In the genomic region with DNA sequence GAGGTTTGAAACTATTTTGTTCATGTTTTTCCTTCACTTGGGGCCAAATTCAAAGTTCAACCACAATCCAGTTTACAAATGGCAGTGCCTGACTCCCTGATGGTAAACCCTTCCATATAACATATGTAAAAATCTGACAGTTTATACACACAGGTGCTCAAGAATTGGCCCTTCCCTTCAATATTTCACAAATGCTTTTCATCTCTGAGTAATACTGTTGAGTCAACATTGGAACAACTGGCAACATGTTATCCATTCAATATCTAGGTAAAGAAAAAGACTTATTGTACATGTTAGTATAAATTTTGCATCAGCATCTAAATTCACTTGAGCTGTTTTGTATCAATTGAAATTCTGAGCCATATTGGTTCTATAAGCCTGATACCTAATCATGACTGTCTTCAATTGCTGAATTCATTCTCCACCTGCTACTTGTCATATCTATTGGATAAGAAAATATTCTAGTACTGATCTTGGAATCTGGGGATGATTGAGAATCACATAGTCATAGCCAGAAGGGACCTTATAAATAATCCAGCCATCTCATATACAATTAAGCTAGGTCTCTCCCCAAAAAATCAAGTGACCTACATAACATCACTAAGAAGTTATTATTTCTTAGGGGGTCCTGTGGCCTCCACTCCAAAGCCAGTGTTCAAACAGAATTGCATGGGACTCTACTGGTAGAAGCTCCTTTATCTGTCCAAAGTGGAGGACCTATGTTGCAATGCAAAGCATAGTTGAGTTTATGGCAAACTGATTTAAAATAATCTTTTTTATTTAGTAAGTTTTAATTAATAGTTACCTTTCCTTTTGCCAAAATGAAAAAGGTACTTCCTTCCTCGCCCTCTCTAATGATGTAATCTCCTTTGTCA, we compare ENCODE assay signal across 8 cellular contexts.
DNase-seq lines count a peak whose midpoint lies in the region; ATAC-seq, FAIRE-seq and TF ChIP-seq lines count a peak whose summit lies in the region.

No MANE protein-coding gene starts in this region.

- H3K36me3 Mint-ChIP-seq in activated CD4-positive, alpha-beta T cell treated with anti-CD3 and anti-CD28 coated beads, Interleukin-2, amount 10 ng/mL, durations not matched to agents 24 days and 14 days (ENCODE audit: low read depth) = no peaks in the 10 kb centered on the region
- H3K36me3 Mint-ChIP-seq in endothelial cell (ENCODE audit: low read depth, unreplicated experiment) (no peaks in the 10 kb centered on the region), progenitor cell of endocrine pancreas (ENCODE audit: insufficient read depth) (peaks cover 2% of the 10 kb centered on the region)

- H3K27ac ChIP-seq in right cardiac atrium (ENCODE audit: low read length) = no peak overlapping the region

- no peaks in the 10 kb centered on the region for H3K36me3 ChIP-seq in NT2/D1 (ENCODE audit: insufficient read depth, insufficient read length, low read length)

- TF ChIP-seq CTCF in endothelial cell (IDR thresholded peaks at IDR 0.05; ENCODE audit: unreplicated experiment) = no peak
- TF ChIP-seq CTCF in progenitor cell of endocrine pancreas (IDR thresholded peaks at IDR 0.05; ENCODE audit: unreplicated experiment) = no peak

- intact Hi-C loops in activated CD4-positive, alpha-beta T cell treated with anti-CD3 and anti-CD28 coated beads, Interleukin-2, amount 10 ng/mL, durations not matched to agents 24 days and 14 days (cut with micrococcal nuclease) = no loop called here
- intact Hi-C loops in right cardiac atrium (cut with DNase I) = no loop called here

- peaks cover 3% of the 10 kb centered on the region for H3K9me3 Mint-ChIP-seq in activated CD4-positive, alpha-beta T cell treated with anti-CD3 and anti-CD28 coated beads, Interleukin-2, amount 10 ng/mL, durations not matched to agents 24 days and 14 days
- no peaks in the 10 kb centered on the region for H3K9me3 Mint-ChIP-seq in endothelial cell (ENCODE audit: unreplicated experiment)
- H3K9me3 Mint-ChIP-seq in progenitor cell of endocrine pancreas (ENCODE audit: low read depth) = peaks cover 10% of the 10 kb centered on the region

- no peaks in the 10 kb centered on the region for H3K27me3 Mint-ChIP-seq in activated CD4-positive, alpha-beta T cell treated with anti-CD3 and anti-CD28 coated beads, Interleukin-2, amount 10 ng/mL, durations not matched to agents 24 days and 14 days
- H3K27me3 Mint-ChIP-seq in endothelial cell (ENCODE audit: unreplicated experiment) = peaks cover 3% of the 10 kb centered on the region
- no peaks in the 10 kb centered on the region for H3K27me3 Mint-ChIP-seq in progenitor cell of endocrine pancreas

- H3K27ac Mint-ChIP-seq in activated CD4-positive, alpha-beta T cell treated with anti-CD3 and anti-CD28 coated beads, Interleukin-2, amount 10 ng/mL, durations not matched to agents 24 days and 14 days = peak overlapping the region; percentile 72
- H3K27ac Mint-ChIP-seq in endothelial cell (ENCODE audit: unreplicated experiment) = peak overlapping the region; percentile 79
- H3K27ac Mint-ChIP-seq in progenitor cell of endocrine pancreas = peak overlapping the region; percentile 93

- H3K9me3 ChIP-seq in NT2/D1 (ENCODE audit: insufficient read depth, low read length) = no peaks in the 10 kb centered on the region
- no peaks in the 10 kb centered on the region for H3K9me3 ChIP-seq in right cardiac atrium (ENCODE audit: control insufficient read depth, low read length)

- H3K4me1 ChIP-seq in NT2/D1 (ENCODE audit: insufficient read depth, insufficient read length) (no peaks in the 10 kb centered on the region), right cardiac atrium (ENCODE audit: control insufficient read depth, insufficient read depth, low read length) (no peaks in the 10 kb centered on the region)

- no peak for DNase-seq in activated CD4-positive, alpha-beta T cell treated with anti-CD3 and anti-CD28 coated beads, Interleukin-2, amount 10 ng/mL, durations not matched to agents 24 days and 14 days
- DNase-seq in activated CD4-positive, alpha-beta T cell treated with anti-CD3 and anti-CD28 coated beads, Interleukin-2, amount 50 U/mL, for 4 hours = no peak
- DNase-seq in NT2/D1 (ENCODE audit: low read depth, low spot score) (no peak), endothelial cell (ENCODE audit: low spot score) (no peak), progenitor cell of endocrine pancreas (ENCODE audit: low spot score, unreplicated experiment) (no peak), HTR-8/SVneo (ENCODE audit: insufficient read length, low spot score) (no peak), DMS153 (lab: John Stamatoyannopoulos, UW) (no peak), right cardiac atrium (no peak)

- H3K27me3 ChIP-seq in NT2/D1 (ENCODE audit: insufficient read depth, insufficient read length) (no peaks in the 10 kb centered on the region), right cardiac atrium (ENCODE audit: control insufficient read depth, insufficient read depth) (no peaks in the 10 kb centered on the region)

- no peak for ATAC-seq in right cardiac atrium

- WGBS in right cardiac atrium = 74% methylated on average over 1 of the region's 1 CpG

- H3K4me3 ChIP-seq in NT2/D1 (ENCODE audit: insufficient read length, low read depth) = peak overlapping the region; percentile 34
- no peak overlapping the region for H3K4me3 ChIP-seq in right cardiac atrium (ENCODE audit: low read length)

- no peak for FAIRE-seq in HTR-8/SVneo (lab: Jason Lieb, UNC)

- H3K9ac ChIP-seq in NT2/D1 (ENCODE audit: insufficient read length, low read depth) = no peak overlapping the region

- H3K4me3 Mint-ChIP-seq in activated CD4-positive, alpha-beta T cell treated with anti-CD3 and anti-CD28 coated beads, Interleukin-2, amount 10 ng/mL, durations not matched to agents 24 days and 14 days = peak overlapping the region; percentile 85
- H3K4me3 Mint-ChIP-seq in endothelial cell (ENCODE audit: unreplicated experiment) = peak overlapping the region; percentile 83
- H3K4me3 Mint-ChIP-seq in progenitor cell of endocrine pancreas (ENCODE audit: low read depth) = peak overlapping the region; percentile 85

- peaks cover 2% of the 10 kb centered on the region for H3K4me1 Mint-ChIP-seq in activated CD4-positive, alpha-beta T cell treated with anti-CD3 and anti-CD28 coated beads, Interleukin-2, amount 10 ng/mL, durations not matched to agents 24 days and 14 days
- H3K4me1 Mint-ChIP-seq in endothelial cell (ENCODE audit: unreplicated experiment) = no peaks in the 10 kb centered on the region
- peaks cover 2% of the 10 kb centered on the region for H3K4me1 Mint-ChIP-seq in progenitor cell of endocrine pancreas (ENCODE audit: low read depth)
